Comparison of ENCODE assay signal across 13 cellular contexts in genomic region chr11:28606930-28607329, GRCh38.
DNase-seq lines count a peak whose midpoint lies in the region; TF ChIP-seq lines count a peak whose summit lies in the region.
"Had no signal": no experiment of that assay in that cellular context is flagged by ENCODE, and none has a peak within 500 bp of the region (broad histone marks: within the 10 kb centered on the region; RNA-seq: fewer than 3 reads in every experiment).

No MANE protein-coding gene starts in this region.

- no peaks in the 10 kb centered on the region for H3K9me3 Mint-ChIP-seq in activated CD4-positive, alpha-beta memory T cell treated with anti-CD3 and anti-CD28 coated beads for 36 hours

- TF ChIP-seq CTCF in astrocyte of the spinal cord (IDR thresholded peaks at IDR 0.05; ENCODE audit: low read depth, low read length) = no peak
- TF ChIP-seq CTCF in GM13977 (IDR thresholded peaks at IDR 0.05; ENCODE audit: extremely low read depth, insufficient read depth, missing control alignments) = no peak

- peak; percentile 44 for DNase-seq in AG08395 (ENCODE audit: low spot score)
- DNase-seq in HT-29 (ENCODE audit: low spot score) = peak; percentile 51
- DNase-seq in astrocyte of the spinal cord (ENCODE audit: low read depth, low spot score) = peak; percentile 41
- peak; percentile 61 for DNase-seq in islet precursor cell
- DNase-seq in hepatic stellate cell (ENCODE audit: low spot score) = no peak
- DNase-seq in activated CD4-positive, alpha-beta memory T cell treated with anti-CD3 and anti-CD28 coated beads for 36 hours = no peak
- no peak for DNase-seq in GM13977 (ENCODE audit: low spot score)
- DNase-seq in NCI-H1092 treated with DMSO at 0.1 percent for 48 hours (lab: John Stamatoyannopoulos, UW) = no peak
- DNase-seq: activated CD8-positive, alpha-beta memory T cell treated with anti-CD3 and anti-CD28 coated beads, Interleukin-2, amount 50 U/mL, for 48 hours; Karpas-422; NCI-H2029 had no signal

- no peaks in the 10 kb centered on the region for H3K4me1 Mint-ChIP-seq in activated CD4-positive, alpha-beta memory T cell treated with anti-CD3 and anti-CD28 coated beads for 36 hours (ENCODE audit: low read depth)

- intact Hi-C loops in activated CD4-positive, alpha-beta memory T cell treated with anti-CD3 and anti-CD28 coated beads for 36 hours (cut with micrococcal nuclease) = no loop called here

- H3K36me3 Mint-ChIP-seq in activated CD4-positive, alpha-beta memory T cell treated with anti-CD3 and anti-CD28 coated beads for 36 hours = no peaks in the 10 kb centered on the region
- H3K36me3 Mint-ChIP-seq: activated naive CD8-positive, alpha-beta T cell had no signal

- POLR2A ChIA-PET in activated CD4-positive, alpha-beta memory T cell treated with anti-CD3 and anti-CD28 coated beads for 36 hours (lab: Charles Lee) = no interaction called here

- CTCF ChIA-PET in activated CD4-positive, alpha-beta memory T cell treated with anti-CD3 and anti-CD28 coated beads for 36 hours (lab: Charles Lee) = no interaction called here

- no peak overlapping the region for H3K27ac Mint-ChIP-seq in activated CD4-positive, alpha-beta memory T cell treated with anti-CD3 and anti-CD28 coated beads for 36 hours
- H3K27ac Mint-ChIP-seq: activated naive CD8-positive, alpha-beta T cell had no signal

- H3K4me3 ChIP-seq in astrocyte of the spinal cord (ENCODE audit: low read depth, low read length) = no peak overlapping the region
- H3K4me3 ChIP-seq: prostate gland had no signal

- in situ Hi-C loops in astrocyte of the spinal cord (cut with HindIII; ENCODE audit: low sequenced_read_pairs) (no loop called here), GM13977 (cut with MboI; ENCODE audit: low pct_unique_long_range_greater_than_20kb, low sequenced_read_pairs, unreplicated experiment) (no loop called here)

- no peak overlapping the region for H3K4me3 Mint-ChIP-seq in activated CD4-positive, alpha-beta memory T cell treated with anti-CD3 and anti-CD28 coated beads for 36 hours
- H3K4me3 Mint-ChIP-seq: activated naive CD8-positive, alpha-beta T cell had no signal

- H3K27me3 Mint-ChIP-seq in activated CD4-positive, alpha-beta memory T cell treated with anti-CD3 and anti-CD28 coated beads for 36 hours = no peaks in the 10 kb centered on the region

Comparison
In these comparisons a context has a peak if more than half of its experiments do, and no peak if none do; other contexts are left out.
1. DNase-seq: peak in AG08395 (single experiment), HT-29 (single experiment), astrocyte of the spinal cord (single experiment) and islet precursor cell (single experiment); none in hepatic stellate cell (single experiment), activated CD4-positive, alpha-beta memory T cell treated with anti-CD3 and anti-CD28 coated beads for 36 hours (single experiment), GM13977 (single experiment) and NCI-H1092 treated with DMSO at 0.1 percent for 48 hours (single experiment).